9 cellular contexts compared by ENCODE assay signal in genomic region chr4:85147481-85148076, GRCh38.
DNase-seq lines count a peak whose midpoint lies in the region; ATAC-seq and TF ChIP-seq lines count a peak whose summit lies in the region.
"Had no signal": no experiment of that assay in that cellular context is flagged by ENCODE, and none has a peak within 500 bp of the region (broad histone marks: within the 10 kb centered on the region; RNA-seq: fewer than 3 reads in every experiment).

No MANE protein-coding gene starts in this region.

- peak; percentile 77 for DNase-seq in G401 (ENCODE audit: low spot score)
- peak; percentile 1 for DNase-seq in NCI-H526 treated with DMSO at 0.1 percent for 48 hours (lab: John Stamatoyannopoulos, UW)
- DNase-seq in iPS DF 6.9 (ENCODE audit: low read depth, low spot score), result peak; percentile 27
- DNase-seq in stimulated activated naive CD8-positive, alpha-beta T cell treated with anti-CD3 and anti-CD28 coated beads, Interleukin-15, Interleukin-2, amounts not matched to agents 100 U/mL and 50 U/mL, for 24 hours, result no peak
- no peak for DNase-seq in stimulated activated CD4-positive, alpha-beta T cell treated with anti-CD3 and anti-CD28 coated beads, Interleukin-4, amount 100 ng/mL, for 1 hour

- H3K4me1 ChIP-seq in iPS DF 6.9 (ENCODE audit: control insufficient read depth, insufficient read depth, low read length), result no peaks in the 10 kb centered on the region

- no peaks in the 10 kb centered on the region for H3K9me3 Mint-ChIP-seq in brain
- H3K9me3 Mint-ChIP-seq: central memory CD8-positive, alpha-beta T cell had no signal

- no peaks in the 10 kb centered on the region for H3K36me3 ChIP-seq in iPS DF 6.9 (ENCODE audit: control insufficient read depth, insufficient read depth, low read length)

- WGBS in iPS DF 6.9 (ENCODE audit: insufficient coverage, insufficient read length), result 100% methylated on average over 1 of the region's 9 CpGs

- H3K9me3 ChIP-seq in iPS DF 6.9 (ENCODE audit: control insufficient read depth, insufficient read depth, low read length), result no peaks in the 10 kb centered on the region

- H3K4me1 Mint-ChIP-seq in brain, result peaks cover 32% of the 10 kb centered on the region
- H3K4me1 Mint-ChIP-seq: central memory CD8-positive, alpha-beta T cell had no signal

- peak overlapping the region in 4 of 5 experiments; percentile 25 to 76 (median 49) for H3K4me3 Mint-ChIP-seq in brain
- H3K4me3 Mint-ChIP-seq: central memory CD8-positive, alpha-beta T cell had no signal

- in situ Hi-C loops in G401 (cut with HindIII; ENCODE audit: low sequenced_read_pairs), result no loop called here

- no peaks in the 10 kb centered on the region for H3K36me3 Mint-ChIP-seq in brain

- H3K27me3 ChIP-seq in iPS DF 6.9 (ENCODE audit: control insufficient read depth, insufficient read depth, low read length), result no peaks in the 10 kb centered on the region

- no peaks in the 10 kb centered on the region for H3K27me3 Mint-ChIP-seq in brain
- H3K27me3 Mint-ChIP-seq: central memory CD8-positive, alpha-beta T cell had no signal

- peak; percentile 81 for ATAC-seq in GM21381 (IDR thresholded peaks at IDR 0.05; ENCODE audit: unreplicated experiment)
- peak; percentile 96 for ATAC-seq in HG03565 (IDR thresholded peaks at IDR 0.05; ENCODE audit: unreplicated experiment)
- peak; percentile 14 for ATAC-seq in stimulated activated naive CD8-positive, alpha-beta T cell treated with anti-CD3 and anti-CD28 coated beads, Interleukin-15, Interleukin-2, amounts not matched to agents 100 U/mL and 50 U/mL, for 24 hours

- TF ChIP-seq CTCF in brain (conservative IDR thresholded peaks at IDR 0.05), result peak; percentile 88 to 89

- no peak overlapping the region for H3K4me3 ChIP-seq in iPS DF 6.9 (ENCODE audit: low read length)

- no peak overlapping the region for H3K27ac ChIP-seq in iPS DF 6.9 (ENCODE audit: low read length)

- H3K27ac Mint-ChIP-seq in brain, result peak overlapping the region in 2 of 5 experiments; percentile 13 to 22

Comparison
In these comparisons a context has a peak if more than half of its experiments do, and no peak if none do; other contexts are left out.
1. DNase-seq: peak in G401 (single experiment), NCI-H526 treated with DMSO at 0.1 percent for 48 hours (single experiment) and iPS DF 6.9 (single experiment); none in stimulated activated naive CD8-positive, alpha-beta T cell treated with anti-CD3 and anti-CD28 coated beads, Interleukin-15, Interleukin-2, amounts not matched to agents 100 U/mL and 50 U/mL, for 24 hours (single experiment) and stimulated activated CD4-positive, alpha-beta T cell treated with anti-CD3 and anti-CD28 coated beads, Interleukin-4, amount 100 ng/mL, for 1 hour (single experiment).
2. ATAC-seq: peak in every context shown above with its lines; median percentile 96 in HG03565; 81 in GM21381; 14 in stimulated activated naive CD8-positive, alpha-beta T cell treated with anti-CD3 and anti-CD28 coated beads, Interleukin-15, Interleukin-2, amounts not matched to agents 100 U/mL and 50 U/mL, for 24 hours.